ENCODE assay signal across 8 cellular contexts in the genomic region with DNA sequence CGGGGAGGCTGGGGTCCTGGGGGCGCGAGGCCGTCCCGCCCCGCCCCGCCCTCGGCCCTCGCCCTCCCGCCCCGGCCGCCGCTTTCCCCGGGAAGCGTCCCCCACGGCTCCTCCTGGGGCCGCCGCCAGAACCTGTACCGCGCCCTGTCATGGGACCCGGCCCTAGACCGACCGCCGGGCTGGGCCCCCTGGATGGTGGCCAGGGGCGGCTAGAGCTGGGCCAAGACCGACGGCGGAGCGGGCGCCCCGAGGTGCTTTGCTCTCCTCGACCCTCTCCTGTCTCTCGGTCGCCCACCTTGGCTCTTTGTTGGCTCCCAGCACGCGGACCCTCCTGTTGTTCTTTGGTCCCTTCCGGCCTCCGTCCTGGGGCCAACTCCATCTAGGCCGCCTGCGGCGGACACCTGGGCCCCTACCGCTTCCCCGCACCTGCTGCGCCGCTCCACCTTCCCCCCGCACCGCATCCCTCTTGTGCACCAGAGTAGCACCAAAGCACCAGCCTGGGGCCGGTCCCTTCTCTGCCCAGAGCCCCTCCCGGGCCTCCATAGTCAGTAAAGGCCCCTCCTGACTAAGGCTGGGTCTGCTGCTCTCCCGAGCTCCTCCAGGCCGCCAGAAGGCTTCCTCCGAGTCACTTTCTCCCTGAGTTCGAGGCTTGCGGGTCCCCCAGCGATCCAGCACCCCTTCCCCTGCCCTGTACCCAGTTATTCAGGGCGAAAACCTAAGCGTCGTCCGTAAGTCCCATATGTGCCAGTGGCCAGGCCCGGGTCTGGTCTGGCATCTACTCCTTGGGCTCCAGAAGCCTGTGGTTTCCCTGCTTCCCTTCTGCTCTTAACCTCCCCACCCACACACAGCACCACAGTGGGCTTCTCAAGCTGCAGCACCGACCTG. TPM values are rescaled to one million over a fixed set of nuclear protein-coding genes. Genes with fewer than 3 reads are reported as not detected.
DNase-seq lines count a peak whose midpoint lies in the region; ATAC-seq, FAIRE-seq and TF ChIP-seq lines count a peak whose summit lies in the region.

No MANE protein-coding gene starts in this region.

- no peak overlapping the region for H4K91ac ChIP-seq in mesenchymal stem cell (ENCODE audit: low read length)

- WGBS in mesenchymal stem cell = 3% methylated on average over 52 of the region's 61 CpGs
- 8 to 12% methylated on average over 31 to 48 of the region's 61 CpGs for WGBS in lower leg skin, 2 donors

- no peak overlapping the region for H2BK12ac ChIP-seq in mesenchymal stem cell (ENCODE audit: low read length in 2 of 2)

- peak overlapping the region; percentile 89 for H3K4me3 ChIP-seq in GM06990 (replicated peaks; ENCODE audit: low read depth, low read length)
- peak overlapping the region; percentile 71 for H3K4me3 ChIP-seq in astrocyte (ENCODE audit: insufficient read depth, low read depth, low read length)
- H3K4me3 ChIP-seq in mesenchymal stem cell (ENCODE audit: insufficient read depth in 1 of 2, low read depth in 1 of 2, low read length in 2 of 2) = peak overlapping the region; percentile 76
- no peak overlapping the region for H3K4me3 ChIP-seq in lower leg skin (ENCODE audit: low read depth, poor library complexity, severe bottlenecking)

- H3K4me1 Mint-ChIP-seq in astrocyte (ENCODE audit: low read depth, unreplicated experiment) = peaks cover 23% of the 10 kb centered on the region

- peak overlapping the region in 1 of 2 experiments; percentile 80 for H3K23ac ChIP-seq in mesenchymal stem cell (ENCODE audit: low read length in 2 of 2)

- H3K36me3 ChIP-seq in GM06990 (ENCODE audit: control insufficient read depth, insufficient read depth, low read length) (peaks cover 21% of the 10 kb centered on the region), astrocyte (ENCODE audit: insufficient read depth, low read length) (peaks cover 4% of the 10 kb centered on the region), mesenchymal stem cell (ENCODE audit: control insufficient read depth in 1 of 2, insufficient read depth in 2 of 2, low read depth in 1 of 2, low read length in 2 of 2) (peaks cover 32 to 37% of the 10 kb centered on the region in 2 experiments)

- H3K14ac ChIP-seq in mesenchymal stem cell (ENCODE audit: low read length in 2 of 2) = no peak overlapping the region

- H2BK15ac ChIP-seq in mesenchymal stem cell (ENCODE audit: low read depth, poor library complexity, severe bottlenecking) = no peak overlapping the region

- peaks cover 20% of the 10 kb centered on the region for H3K79me1 ChIP-seq in mesenchymal stem cell (replicated peaks; ENCODE audit: low read length, poor library complexity, severe bottlenecking)

- H3K9ac ChIP-seq in astrocyte (ENCODE audit: low read length) = peak overlapping the region; percentile 81
- peak overlapping the region; percentile 62 for H3K9ac ChIP-seq in mesenchymal stem cell (ENCODE audit: low read length)

- peak overlapping the region in 1 of 2 experiments; percentile 69 for H3K4ac ChIP-seq in mesenchymal stem cell (ENCODE audit: low read depth in 1 of 2, low read length in 2 of 2)

- H3K36me3 Mint-ChIP-seq in astrocyte (ENCODE audit: low read depth, unreplicated experiment) = peaks cover 2% of the 10 kb centered on the region

- DNase-seq in GM06990 (ENCODE audit: extremely low read depth, insufficient read length) (no peak), astrocyte (ENCODE audit: low read depth) (no peak), mesenchymal stem cell (no peak), SIG-M5 treated with dmso at 0.1 percent for 504 hours (lab: John Stamatoyannopoulos, UW; ENCODE audit: unreplicated experiment) (no peak), lower leg skin (ENCODE audit: low spot score in 2 of 2) (no peak), retina (no peak), T1000 (lab: John Stamatoyannopoulos, UW) (no peak)

- H4K8ac ChIP-seq in mesenchymal stem cell (ENCODE audit: low read length) = no peak overlapping the region

- FAIRE-seq in astrocyte (lab: Jason Lieb, UNC) = no peak

- peak overlapping the region in 1 of 2 experiments; percentile 29 for H3K18ac ChIP-seq in mesenchymal stem cell (ENCODE audit: low read depth in 1 of 2, low read length in 2 of 2)

- TF ChIP-seq POLR2A in lower leg skin (IDR thresholded peaks at IDR 0.05) = no peak

- no peak overlapping the region for H2BK5ac ChIP-seq in mesenchymal stem cell (ENCODE audit: low read depth, low read length, poor library complexity, severe bottlenecking)

- H2BK120ac ChIP-seq in mesenchymal stem cell (ENCODE audit: low read depth, low read length) = no peak overlapping the region

- H4K20me1 ChIP-seq in astrocyte (ENCODE audit: insufficient read depth, low read length) = peaks cover 44% of the 10 kb centered on the region

- H3K9me3 ChIP-seq in astrocyte (ENCODE audit: insufficient read depth, low read depth, low read length) = no peaks in the 10 kb centered on the region
- no peaks in the 10 kb centered on the region for H3K9me3 ChIP-seq in mesenchymal stem cell (ENCODE audit: control insufficient read depth, low read length)

- no peak overlapping the region for H2AK5ac ChIP-seq in mesenchymal stem cell (ENCODE audit: low read length, severe bottlenecking)

- H3K27me3 ChIP-seq in GM06990 (replicated peaks; ENCODE audit: control insufficient read depth, insufficient read depth, low read length) (no peaks in the 10 kb centered on the region), astrocyte (ENCODE audit: insufficient read depth, low read length) (no peaks in the 10 kb centered on the region), mesenchymal stem cell (ENCODE audit: control insufficient read depth in 1 of 2, insufficient read depth in 1 of 2, low read length in 2 of 2) (no peaks in the 10 kb centered on the region)

- no peak for TF ChIP-seq CTCF in GM06990 (IDR thresholded peaks at IDR 0.05; ENCODE audit: insufficient read depth, low read length, poor library complexity, severe bottlenecking)
- TF ChIP-seq CTCF in astrocyte (IDR thresholded peaks at IDR 0.05; ENCODE audit: insufficient read depth, low read depth, low read length) = no peak
- TF ChIP-seq CTCF in lower leg skin (IDR thresholded peaks at IDR 0.05) = no peak

- ATAC-seq in HG03139 (IDR thresholded peaks at IDR 0.05; ENCODE audit: unreplicated experiment) = peak; percentile 1

- H3K4me3 Mint-ChIP-seq in astrocyte (ENCODE audit: unreplicated experiment) = peak overlapping the region; percentile 89

- H3K4me2 ChIP-seq in astrocyte (ENCODE audit: low read length) (peak overlapping the region; percentile 92), mesenchymal stem cell (ENCODE audit: low read length, poor library complexity, severe bottlenecking) (peak overlapping the region; percentile 58)

- no peaks in the 10 kb centered on the region for H3K9me3 Mint-ChIP-seq in astrocyte (ENCODE audit: unreplicated experiment)

- H3K27ac ChIP-seq in astrocyte (ENCODE audit: low read depth, low read length) = peak overlapping the region; percentile 50
- H3K27ac ChIP-seq in mesenchymal stem cell (ENCODE audit: low read length, poor library complexity, severe bottlenecking) = no peak overlapping the region

- H2AFZ ChIP-seq in astrocyte (ENCODE audit: low read depth, low read length) = no peak overlapping the region
- H2AFZ ChIP-seq in mesenchymal stem cell (ENCODE audit: low read depth, low read length) = no peak overlapping the region

- peaks cover 78% of the 10 kb centered on the region for H3K79me2 ChIP-seq in astrocyte (ENCODE audit: insufficient read depth, low read length)

- no peak overlapping the region for H3K27ac Mint-ChIP-seq in astrocyte (ENCODE audit: unreplicated experiment)

- intact Hi-C loops in lower leg skin (cut with DNase I; ENCODE audit: low total_unique reads) = no loop called here

- no peaks in the 10 kb centered on the region for H3K27me3 Mint-ChIP-seq in astrocyte (ENCODE audit: low read depth, unreplicated experiment)

- H3K4me1 ChIP-seq in astrocyte (ENCODE audit: insufficient read depth, low read length) (peaks cover 30% of the 10 kb centered on the region), mesenchymal stem cell (ENCODE audit: control insufficient read depth, insufficient read depth, low read depth, low read length) (peaks cover 50% of the 10 kb centered on the region)

RNA-seq across cellular contexts. Expression of gene TACC3, which starts 0.6 kb away (rescaled TPM):
- total RNA-seq in astrocyte (10.2 and 15.0 TPM in 2 replicates), lower leg skin (10 to 100 TPM in 1 of 4 donors, 1 to 10 TPM in 3; 6.1 to 10.0 (median 7.9) TPM)
- 11.9 TPM for polyA plus RNA-seq in mesenchymal stem cell (2013, experiment 1 of 2)
- 10.9 TPM for polyA plus RNA-seq in mesenchymal stem cell (2013, experiment 2 of 2)

RNA-seq across cellular contexts. Expression of gene TMEM129, which starts 0.8 kb away (rescaled TPM):
- total RNA-seq in astrocyte = 26.8 and 29.3 TPM in 2 replicates
- 22.0 TPM for polyA plus RNA-seq in mesenchymal stem cell (2013, experiment 1 of 2)
- polyA plus RNA-seq in mesenchymal stem cell (2013, experiment 2 of 2) = 22.8 TPM
- total RNA-seq in lower leg skin = 10 to 100 TPM; 31.0 to 62.0 (median 57.6) TPM

RNA-seq across cellular contexts. Expression of gene SLBP, which starts 9.8 kb away (rescaled TPM):
- 44.5 and 45.1 TPM in 2 replicates for total RNA-seq in astrocyte
- polyA plus RNA-seq in mesenchymal stem cell (2013, experiment 1 of 2) = 45.8 TPM
- 48.7 TPM for polyA plus RNA-seq in mesenchymal stem cell (2013, experiment 2 of 2)
- total RNA-seq in lower leg skin = 10 to 100 TPM; 45.8 to 66.9 (median 59.4) TPM

RNA-seq across cellular contexts. Expression of gene FAM53A, which starts 37.8 kb away (rescaled TPM):
- total RNA-seq in astrocyte (2.1 and 3.4 TPM in 2 replicates), lower leg skin (1 to 10 TPM; 1.2 to 7.5 (median 3.7) TPM)
- 1.2 TPM for polyA plus RNA-seq in mesenchymal stem cell (2013, experiment 1 of 2)
- polyA plus RNA-seq in mesenchymal stem cell (2013, experiment 2 of 2) = 0.95 TPM
